ENCODE assay signal across 22 cellular contexts in genomic region chr2:37880546-37880945, GRCh38. TPM values are rescaled to one million over a fixed set of nuclear protein-coding genes. Genes with fewer than 3 reads are reported as not detected.
DNase-seq lines count a peak whose midpoint lies in the region; ATAC-seq, FAIRE-seq and TF ChIP-seq lines count a peak whose summit lies in the region.
"Had no signal": no experiment of that assay in that cellular context is flagged by ENCODE, and none has a peak within 500 bp of the region (broad histone marks: within the 10 kb centered on the region; RNA-seq: fewer than 3 reads in every experiment).

No MANE protein-coding gene starts in this region.

- no peak for TF ChIP-seq RAD21 in A549 (conservative IDR thresholded peaks at IDR 0.05 in 1 of 2, IDR thresholded peaks at IDR 0.05 in 1 of 2)

- H3K79me2 ChIP-seq in DND-41 (ENCODE audit: insufficient read depth, low read length), result no peaks in the 10 kb centered on the region

- H3K9me3 ChIP-seq in A549 (no peaks in the 10 kb centered on the region), DND-41 (ENCODE audit: insufficient read depth, low read length, severe bottlenecking) (no peaks in the 10 kb centered on the region)
- H3K9me3 ChIP-seq: ascending aorta, colonic mucosa, HAP-1 had no signal

- H3K27me3 Mint-ChIP-seq in central memory CD8-positive, alpha-beta T cell, result peaks cover 35% of the 10 kb centered on the region

- POLR2A ChIA-PET in A549 (lab: Yijun Ruan, JAX), result no interaction called here

- no peaks in the 10 kb centered on the region for H3K9me3 Mint-ChIP-seq in central memory CD8-positive, alpha-beta T cell
- H3K9me3 Mint-ChIP-seq: immature natural killer cell, nephron progenitor cell had no signal

- no peak for TF ChIP-seq EP300 in A549 (IDR thresholded peaks at IDR 0.05)

- H3K4me3 ChIP-seq in A549 (no peak overlapping the region), DND-41 (ENCODE audit: low read depth in 1 of 2, low read length in 2 of 2) (no peak overlapping the region)
- H3K4me3 ChIP-seq: ascending aorta, colonic mucosa, HAP-1 had no signal

- no peak for TF ChIP-seq POLR2A in A549 (IDR thresholded peaks at IDR 0.05; ENCODE audit: low read length)

- DNase-seq in A549 (ENCODE audit: low read depth in 1 of 2, low spot score in 1 of 2) (no peak), DND-41 (no peak), ureter (ENCODE audit: low spot score) (no peak)
- DNase-seq in central memory CD8-positive, alpha-beta T cell (ENCODE audit: low spot score in 2 of 2), result no peak
- no peak for DNase-seq in activated CD8-positive, alpha-beta memory T cell treated with anti-CD3 and anti-CD28 coated beads, Interleukin-2, amount 50 U/mL, for 48 hours
- DNase-seq: activated CD4-positive, CD25-positive, alpha-beta regulatory T cell; activated CD8-positive, alpha-beta memory T cell treated with anti-CD3 and anti-CD28 coated beads, Interleukin-2, amount 10 ng/mL, durations not matched to agents 7 days and 5 days; activated gamma-delta T cell treated with Interleukin-2 at 50 U/mL for 16 hours; AML-193; colonic mucosa; immature natural killer cell; mammary epithelial cell; NCI-H1436 treated with DMSO at 0.1 percent for 48 hours; nephron progenitor cell; substantia nigra; SW 1271 had no signal

- CTCF ChIA-PET in A549 (lab: Yijun Ruan, JAX), result interaction anchor here (1.1 to 12.9 kb wide), 8 partner anchors 9 to 491 kb away, joined by 5 to 292 read pairs (median 37); no protein-coding TSS in a partner anchor

- H3K36me3 Mint-ChIP-seq in central memory CD8-positive, alpha-beta T cell (ENCODE audit: insufficient read depth), result no peaks in the 10 kb centered on the region
- H3K36me3 Mint-ChIP-seq: activated CD8-positive, alpha-beta memory T cell treated with anti-CD3 and anti-CD28 coated beads, Interleukin-2, amount 10 ng/mL, durations not matched to agents 7 days and 5 days; immature natural killer cell had no signal

- no peak for TF ChIP-seq CTCF in A549 (IDR thresholded peaks at IDR 0.05)
- TF ChIP-seq CTCF in DND-41 (IDR thresholded peaks at IDR 0.05; ENCODE audit: borderline replicate concordance, extremely low read depth, low read length, poor library complexity, severe bottlenecking), result peak; percentile 23

- H3K36me3 ChIP-seq in DND-41 (ENCODE audit: insufficient read depth, low read length), result no peaks in the 10 kb centered on the region
- H3K36me3 ChIP-seq: ascending aorta, colonic mucosa, HAP-1 had no signal

- no peak overlapping the region for H2AFZ ChIP-seq in DND-41 (ENCODE audit: low read depth, low read length)

- 64% methylated on average over 9 of the region's 9 CpGs for WGBS in A549 (ENCODE audit: missing lambda C conversion rate)

- no peak overlapping the region for H3K9ac ChIP-seq in DND-41 (ENCODE audit: low read depth, low read length)
- H3K9ac ChIP-seq: KMS-11 had no signal

- H3K27ac ChIP-seq in A549, result no peak overlapping the region
- H3K27ac ChIP-seq in DND-41 (ENCODE audit: low read length), result no peak overlapping the region
- H3K27ac ChIP-seq: ascending aorta, colonic mucosa, KMS-11 had no signal

- H3K4me2 ChIP-seq in A549 (no peak overlapping the region), DND-41 (ENCODE audit: insufficient read depth, low read length) (no peak overlapping the region)
- H3K4me2 ChIP-seq: KMS-11 had no signal

- no peaks in the 10 kb centered on the region for H3K4me1 Mint-ChIP-seq in central memory CD8-positive, alpha-beta T cell
- H3K4me1 Mint-ChIP-seq: immature natural killer cell had no signal

- no peak for FAIRE-seq in A549 (lab: Jason Lieb, UNC)

- no peak overlapping the region for H3K27ac Mint-ChIP-seq in central memory CD8-positive, alpha-beta T cell (ENCODE audit: low read depth)
- H3K27ac Mint-ChIP-seq: activated CD8-positive, alpha-beta memory T cell treated with anti-CD3 and anti-CD28 coated beads, Interleukin-2, amount 10 ng/mL, durations not matched to agents 7 days and 5 days; immature natural killer cell; nephron progenitor cell had no signal

- H3K27me3 ChIP-seq in DND-41 (ENCODE audit: insufficient read depth, low read length, poor library complexity), result no peaks in the 10 kb centered on the region
- H3K27me3 ChIP-seq: ascending aorta, colonic mucosa had no signal

- H3K4me1 ChIP-seq in A549 (no peaks in the 10 kb centered on the region), DND-41 (ENCODE audit: insufficient read depth, low read length) (no peaks in the 10 kb centered on the region)
- H3K4me1 ChIP-seq: ascending aorta, colonic mucosa, HAP-1 had no signal

- ATAC-seq in A549 (peak; percentile 41 to 44; a peak in 4 of 6 replicates), DND-41 (ENCODE audit: insufficient read depth, low read depth) (no peak; the same call in 2 of the 3 replicates), HG03432 (IDR thresholded peaks at IDR 0.05; ENCODE audit: unreplicated experiment) (peak; percentile 54), GM18873 (IDR thresholded peaks at IDR 0.05; ENCODE audit: low FRiP score, unreplicated experiment) (no peak), HG02981 (IDR thresholded peaks at IDR 0.05; ENCODE audit: unreplicated experiment) (no peak)
- peak; percentile 24 for ATAC-seq in central memory CD8-positive, alpha-beta T cell (replicated peaks; ENCODE audit: extremely low read depth, poor library complexity, severe bottlenecking)
- ATAC-seq: activated CD8-positive, alpha-beta memory T cell treated with anti-CD3 and anti-CD28 coated beads, Interleukin-2, amount 10 ng/mL, durations not matched to agents 7 days and 5 days had no signal

- no peak overlapping the region for H3K4me3 Mint-ChIP-seq in central memory CD8-positive, alpha-beta T cell
- H3K4me3 Mint-ChIP-seq: activated CD8-positive, alpha-beta memory T cell treated with anti-CD3 and anti-CD28 coated beads, Interleukin-2, amount 10 ng/mL, durations not matched to agents 7 days and 5 days; immature natural killer cell; nephron progenitor cell had no signal

- H4K20me1 ChIP-seq in DND-41 (ENCODE audit: insufficient read depth, low read length), result no peaks in the 10 kb centered on the region

TF ChIP-seq in A549, 52 proteins besides CTCF, POLR2A, EP300 and RAD21:
- no peak for TF ChIP-seq KDM1A (IDR thresholded peaks at IDR 0.05; ENCODE audit: low read depth)
- TF ChIP-seq SMC3 (IDR thresholded peaks at IDR 0.05), result no peak
- TF ChIP-seq TFCP2L1 (CRISPR knock-in tag; IDR thresholded peaks at IDR 0.05), result no peak
- no peak for TF ChIP-seq EHF (CRISPR knock-in tag; IDR thresholded peaks at IDR 0.05)
- TF ChIP-seq ZFP36 (IDR thresholded peaks at IDR 0.05; ENCODE audit: borderline replicate concordance, partially characterized antibody), result no peak
- TF ChIP-seq JUNB (IDR thresholded peaks at IDR 0.05), result no peak
- no peak for TF ChIP-seq TP53 (CRISPR knock-in tag; IDR thresholded peaks at IDR 0.05)
- no peak for TF ChIP-seq RCOR1 (IDR thresholded peaks at IDR 0.05; ENCODE audit: low read depth, low read length)
- TF ChIP-seq CEBPB (IDR thresholded peaks at IDR 0.05), result no peak
- TF ChIP-seq SREBF2 (IDR thresholded peaks at IDR 0.05), result no peak
- TF ChIP-seq EHMT2 (IDR thresholded peaks at IDR 0.05; ENCODE audit: low read depth), result no peak
- no peak for TF ChIP-seq RARB (CRISPR knock-in tag; IDR thresholded peaks at IDR 0.05)
- TF ChIP-seq HEYL (CRISPR knock-in tag; IDR thresholded peaks at IDR 0.05), result no peak

RNA-seq across cellular contexts. Expression of gene RMDN2, which starts 44.5 kb away (rescaled TPM):
- polyA plus RNA-seq in A549 (2011; rRNA removed), result 4.5 and 6.9 TPM in 2 replicates
- 1.2 TPM in 2 replicates for polyA plus RNA-seq in A549 (2012; cell fraction: cytosol; rRNA removed)
- polyA plus RNA-seq in A549 (2012; cell fraction: nucleus; rRNA removed), result 0.58 and 0.84 TPM in 2 replicates
- 4.6 to 5.4 TPM (median 4.8 TPM) in 3 replicates for polyA plus RNA-seq in A549 (2017; fragmentation: RNase III; extraction: RNeasy Plus Mini Kit Qiagen cat#74134 plus additional on column Dnase treatment)
- 0.99 and 1.3 TPM in 2 replicates for polyA minus RNA-seq in A549 (2011; rRNA and poly(A)+ RNA removed)
- 10.7 TPM for total RNA-seq in ureter

Comparison
In these comparisons a context has a peak if more than half of its experiments do, and no peak if none do; other contexts are left out.
1. ATAC-seq: peak in A549 (2 of 2), HG03432 (single experiment) and central memory CD8-positive, alpha-beta T cell (single experiment); none in DND-41 (single experiment), GM18873 (single experiment) and HG02981 (single experiment).